8 cellular contexts compared by ENCODE assay signal in the genomic region with DNA sequence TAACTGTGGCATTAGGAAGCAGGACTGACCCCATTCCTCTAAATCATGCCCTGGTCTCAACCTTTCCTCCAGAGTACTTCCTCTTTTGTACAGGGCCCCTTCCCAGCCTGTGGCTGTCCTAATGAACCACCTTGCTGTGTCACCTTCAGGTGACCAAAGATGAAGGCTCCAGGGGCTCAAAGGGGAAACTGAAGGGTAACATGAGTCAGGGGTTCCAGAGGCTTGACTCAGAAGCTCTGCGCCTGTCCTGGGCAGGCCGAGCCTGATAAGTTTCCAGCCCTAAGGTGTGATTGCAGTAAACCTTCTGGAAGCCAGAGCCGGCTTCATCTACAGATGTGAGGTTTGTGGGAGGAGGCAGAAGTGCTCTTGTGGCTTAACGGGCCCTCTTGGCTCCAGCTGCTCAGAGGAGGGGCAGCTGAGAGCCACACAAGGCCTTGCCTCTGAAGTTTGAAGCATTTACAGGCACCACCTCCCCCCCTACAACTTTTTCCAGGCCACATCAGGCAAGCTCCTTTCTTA.
DNase-seq lines count a peak whose midpoint lies in the region; ATAC-seq and TF ChIP-seq lines count a peak whose summit lies in the region.

No MANE protein-coding gene starts in this region.

- no peak overlapping the region for H3K4me3 ChIP-seq in lung
- H3K4me3 ChIP-seq in BE2C (ENCODE audit: low read depth, low read length): no peak overlapping the region

- H3K27ac ChIP-seq in KOPT-K1 (ENCODE audit: low read depth, low read length, poor library complexity, severe bottlenecking): peak overlapping the region; percentile 100
- peak overlapping the region in 1 of 2 donors; percentile 72 for H3K27ac ChIP-seq in lung (ENCODE audit: low read depth in 1 of 2, low read length in 1 of 2)

- no peak for TF ChIP-seq CTCF in lung (IDR thresholded peaks at IDR 0.05; ENCODE audit: control extremely low read depth, extremely low read depth)
- no peak for TF ChIP-seq CTCF in type B pancreatic cell (conservative IDR thresholded peaks at IDR 0.05)
- TF ChIP-seq CTCF in BE2C (IDR thresholded peaks at IDR 0.05; ENCODE audit: low read depth, low read length): no peak

- no peaks in the 10 kb centered on the region for H3K27me3 Mint-ChIP-seq in type B pancreatic cell

- H3K27ac Mint-ChIP-seq in type B pancreatic cell: peak overlapping the region; percentile 58

- H3K4me3 Mint-ChIP-seq in type B pancreatic cell: peak overlapping the region; percentile 5

- peaks cover 37% of the 10 kb centered on the region for H3K4me1 Mint-ChIP-seq in type B pancreatic cell (ENCODE audit: unreplicated experiment)

- no peaks in the 10 kb centered on the region for H3K36me3 Mint-ChIP-seq in type B pancreatic cell

- H3K9me3 ChIP-seq in KOPT-K1 (ENCODE audit: insufficient read depth, low read length, poor library complexity, severe bottlenecking) (no peaks in the 10 kb centered on the region), lung (ENCODE audit: control insufficient read depth in 2 of 2, insufficient read depth in 1 of 2, low read length in 1 of 2) (no peaks in the 10 kb centered on the region), BE2C (no peaks in the 10 kb centered on the region)

- DNase-seq in Daoy (ENCODE audit: low read depth) (peak; percentile 61), lung (ENCODE audit: low spot score) (peak; percentile 48), type B pancreatic cell (ENCODE audit: extremely low spot score, unreplicated experiment) (no peak), BE2C (no peak), retina (no peak)
- DNase-seq in activated CD8-positive, alpha-beta memory T cell treated with anti-CD3 and anti-CD28 coated beads, Interleukin-2, amount 50 U/mL, for 48 hours: peak; percentile 83

- H3K36me3 ChIP-seq in KOPT-K1 (ENCODE audit: insufficient read depth, low read length) (peaks cover 8% of the 10 kb centered on the region; the same call in 1 of the 2 replicates), lung (ENCODE audit: control insufficient read depth in 2 of 2, insufficient read depth in 2 of 2, low read length in 2 of 2) (peaks cover 0 to 6% of the 10 kb centered on the region in 2 donors), BE2C (no peaks in the 10 kb centered on the region; the same call in 1 of the 2 replicates)

- WGBS in lung, 2 donors: 21 to 31% methylated on average over 4 of the region's 4 CpGs

- H3K4me1 ChIP-seq in lung (ENCODE audit: control insufficient read depth in 2 of 2, insufficient read depth in 2 of 2, low read length in 2 of 2) (peaks cover 0 to 12% of the 10 kb centered on the region in 2 donors), BE2C (peaks cover 6% of the 10 kb centered on the region; the same call in 1 of the 2 replicates)

- peak; percentile 54 for ATAC-seq in GM21447 (IDR thresholded peaks at IDR 0.05; ENCODE audit: unreplicated experiment)
- ATAC-seq in lung (ENCODE audit: insufficient read depth, low FRiP score): peak; percentile 22

- H3K9me3 Mint-ChIP-seq in type B pancreatic cell: no peaks in the 10 kb centered on the region

- no peaks in the 10 kb centered on the region for H3K27me3 ChIP-seq in lung (ENCODE audit: control insufficient read depth, insufficient read depth)
- no peaks in the 10 kb centered on the region for H3K27me3 ChIP-seq in BE2C

Comparison
In these comparisons a context has a peak if more than half of its experiments do, and no peak if none do; other contexts are left out.
1. DNase-seq: peak in Daoy (single experiment), activated CD8-positive, alpha-beta memory T cell treated with anti-CD3 and anti-CD28 coated beads, Interleukin-2, amount 50 U/mL, for 48 hours (single experiment) and lung (single experiment); none in type B pancreatic cell (single experiment), BE2C (single experiment) and retina (single experiment).